24 cellular contexts compared by ENCODE assay signal in genomic region chr20:51398083-51398482, GRCh38.
DNase-seq lines count a peak whose midpoint lies in the region; ATAC-seq and TF ChIP-seq lines count a peak whose summit lies in the region.
"Had no signal": no experiment of that assay in that cellular context is flagged by ENCODE, and none has a peak within 500 bp of the region (broad histone marks: within the 10 kb centered on the region; RNA-seq: fewer than 3 reads in every experiment).

No MANE protein-coding gene starts in this region.

- CTCF ChIA-PET in CD4-positive, alpha-beta memory T cell (lab: Charles Lee; ENCODE audit: partially characterized antibody), result interaction anchor here (0.5 to 5.0 kb wide), 4 partner anchors 9 to 251 kb away, joined by 3 to 38 read pairs (median 13); no protein-coding TSS in a partner anchor

- POLR2A ChIA-PET in CD4-positive, alpha-beta memory T cell (lab: Charles Lee; ENCODE audit: partially characterized antibody), result interaction anchor here (1.1 to 6.6 kb wide), 4 partner anchors 16 to 143 kb away, joined by 3 to 148 read pairs (median 29); partner anchors contain the start of gene NFATC2

- no peaks in the 10 kb centered on the region for H3K27me3 Mint-ChIP-seq in CD4-positive, alpha-beta memory T cell
- H3K27me3 Mint-ChIP-seq in natural killer cell (ENCODE audit: low read depth in 2 of 2), result no peaks in the 10 kb centered on the region
- H3K27me3 Mint-ChIP-seq in stimulated activated memory B cell treated with anti-CD40 and anti-IgM and Interleukin-4, amounts not matched to agents 10 μg/mL and 1 μg/mL and 100 μg/mL, for 72 hours, result no peaks in the 10 kb centered on the region
- H3K27me3 Mint-ChIP-seq: CD4-positive, CD25-positive, alpha-beta regulatory T cell had no signal

- H4K20me1 ChIP-seq in Karpas-422 (ENCODE audit: insufficient read depth, low read depth, low read length), result 0 out of 2 replicates have a peak, but pooled peaks cover under 1% of the 10 kb centered on the region

- H3K9me3 Mint-ChIP-seq in CD4-positive, alpha-beta memory T cell, result peaks cover 0 to 4% (median 0%) of the 10 kb centered on the region in 8 donors
- no peaks in the 10 kb centered on the region for H3K9me3 Mint-ChIP-seq in natural killer cell
- no peaks in the 10 kb centered on the region for H3K9me3 Mint-ChIP-seq in stimulated activated memory B cell treated with anti-CD40 and anti-IgM and Interleukin-4, amounts not matched to agents 10 μg/mL and 1 μg/mL and 100 μg/mL, for 72 hours
- H3K9me3 Mint-ChIP-seq: CD4-positive, CD25-positive, alpha-beta regulatory T cell; H9 had no signal

- WGBS in psoas muscle, 3 donors, result 89 to 93% (median 90%) methylated on average over 10 of the region's 10 CpGs

- H3K27ac Mint-ChIP-seq in CD4-positive, alpha-beta memory T cell, result peak overlapping the region in 4 of 7 donors; percentile 23 to 99 (median 54)
- peak overlapping the region; percentile 95 to 100 for H3K27ac Mint-ChIP-seq in natural killer cell
- H3K27ac Mint-ChIP-seq in stimulated activated memory B cell treated with anti-CD40 and anti-IgM and Interleukin-4, amounts not matched to agents 10 μg/mL and 1 μg/mL and 100 μg/mL, for 72 hours, result peak overlapping the region; percentile 95

- H3K4me2 ChIP-seq in Karpas-422 (ENCODE audit: low read depth, low read length, poor library complexity, severe bottlenecking), result no peak overlapping the region

- no peaks in the 10 kb centered on the region for H3K9me2 ChIP-seq in Karpas-422 (replicated peaks; ENCODE audit: insufficient read depth, low read length)

- peaks cover 69% of the 10 kb centered on the region for H3K4me1 ChIP-seq in CD4-positive, alpha-beta memory T cell (ENCODE audit: insufficient read depth, low read length)
- H3K4me1 ChIP-seq in Karpas-422 (ENCODE audit: low read length) (peaks cover 30% of the 10 kb centered on the region), psoas muscle (peaks cover 25% of the 10 kb centered on the region)

- no peak overlapping the region for H3K9ac ChIP-seq in Karpas-422 (ENCODE audit: low read length)

- no peak overlapping the region for H3K4me3 ChIP-seq in CD4-positive, alpha-beta memory T cell (ENCODE audit: low read length in 2 of 2)
- no peak overlapping the region for H3K4me3 ChIP-seq in Karpas-422 (ENCODE audit: low read length)
- H3K4me3 ChIP-seq in psoas muscle, result no peak overlapping the region
- H3K4me3 ChIP-seq: MG63 had no signal

- peaks cover 32 to 47% of the 10 kb centered on the region in 2 donors for H3K36me3 Mint-ChIP-seq in CD4-positive, alpha-beta memory T cell
- peaks cover 8% of the 10 kb centered on the region for H3K36me3 Mint-ChIP-seq in natural killer cell
- peaks cover 54% of the 10 kb centered on the region for H3K36me3 Mint-ChIP-seq in stimulated activated memory B cell treated with anti-CD40 and anti-IgM and Interleukin-4, amounts not matched to agents 10 μg/mL and 1 μg/mL and 100 μg/mL, for 72 hours

- H3K27me3 ChIP-seq in CD4-positive, alpha-beta memory T cell (ENCODE audit: insufficient read depth, low read length), result no peaks in the 10 kb centered on the region
- H3K27me3 ChIP-seq in Karpas-422 (ENCODE audit: low read length) (no peaks in the 10 kb centered on the region), psoas muscle (ENCODE audit: insufficient read depth in 3 of 3, low read length in 2 of 3) (no peaks in the 10 kb centered on the region)
- H3K27me3 ChIP-seq: MG63 had no signal

- intact Hi-C loops in CD4-positive, alpha-beta memory T cell (cut with micrococcal nuclease), result no loop called here
- intact Hi-C loops in natural killer cell (cut with micrococcal nuclease), result loop anchor here (1.0 kb wide), 1 partner anchor 12 kb away; no protein-coding TSS in a partner anchor
- intact Hi-C loops in psoas muscle (cut with DNase I), result no loop called here

- peaks cover 13% of the 10 kb centered on the region for H3K36me3 ChIP-seq in CD4-positive, alpha-beta memory T cell (ENCODE audit: insufficient read depth, low read length)
- H3K36me3 ChIP-seq in Karpas-422 (ENCODE audit: insufficient read depth, low read length) (peaks cover 73% of the 10 kb centered on the region), psoas muscle (ENCODE audit: insufficient read depth in 1 of 2, low read depth in 1 of 2) (no peaks in the 10 kb centered on the region)
- H3K36me3 ChIP-seq: MG63 had no signal

- peak overlapping the region in 1 of 8 donors; percentile 21 for H3K4me3 Mint-ChIP-seq in CD4-positive, alpha-beta memory T cell
- H3K4me3 Mint-ChIP-seq in natural killer cell, result no peak overlapping the region
- H3K4me3 Mint-ChIP-seq in stimulated activated memory B cell treated with anti-CD40 and anti-IgM and Interleukin-4, amounts not matched to agents 10 μg/mL and 1 μg/mL and 100 μg/mL, for 72 hours, result no peak overlapping the region
- H3K4me3 Mint-ChIP-seq: H9 had no signal

- no peaks in the 10 kb centered on the region for H3K9me3 ChIP-seq in CD4-positive, alpha-beta memory T cell (ENCODE audit: control insufficient read depth in 1 of 2, low read length in 2 of 2)
- H3K9me3 ChIP-seq in Karpas-422 (ENCODE audit: low read length) (no peaks in the 10 kb centered on the region), psoas muscle (no peaks in the 10 kb centered on the region)
- H3K9me3 ChIP-seq: MG63 had no signal

- H3K27ac ChIP-seq in CD4-positive, alpha-beta memory T cell (ENCODE audit: low read depth, low read length), result peak overlapping the region; percentile 96
- H3K27ac ChIP-seq in Karpas-422 (ENCODE audit: low read length) (peak overlapping the region; percentile 20; the same call in 1 of the 2 replicates), psoas muscle (no peak overlapping the region)

- ATAC-seq in natural killer cell (no peak), GM18520 (IDR thresholded peaks at IDR 0.05; ENCODE audit: unreplicated experiment) (no peak), psoas muscle (no peak)
- ATAC-seq in stimulated activated memory B cell treated with anti-CD40 and anti-IgM and Interleukin-4, amounts not matched to agents 10 μg/mL and 1 μg/mL and 100 μg/mL, for 72 hours, result no peak
- ATAC-seq: PC-3, SK-N-SH treated with all-trans-retinoic acid at 6 μM for 48 hours had no signal

- peaks cover 45 to 72% (median 55%) of the 10 kb centered on the region in 4 donors for H3K4me1 Mint-ChIP-seq in CD4-positive, alpha-beta memory T cell
- peaks cover 71 to 76% of the 10 kb centered on the region in 2 donors for H3K4me1 Mint-ChIP-seq in natural killer cell
- peaks cover 59% of the 10 kb centered on the region for H3K4me1 Mint-ChIP-seq in stimulated activated memory B cell treated with anti-CD40 and anti-IgM and Interleukin-4, amounts not matched to agents 10 μg/mL and 1 μg/mL and 100 μg/mL, for 72 hours

- no peak for DNase-seq in CD4-positive, alpha-beta memory T cell
- DNase-seq in Karpas-422 (no peak), natural killer cell (no peak), psoas muscle (no peak)
- DNase-seq in stimulated activated CD4-positive, alpha-beta T cell treated with anti-CD3 and anti-CD28 coated beads, Interleukin-4, amount 100 ng/mL, for 24 hours, result no peak
- DNase-seq: ACHN; Calu3; CD4-positive, CD25-positive, alpha-beta regulatory T cell; EL; H9; IMR-90; Kasumi-1; MG63; NCI-H1048; NCI-H1436; NCI-H2029; NCI-H345; NCI-H524 treated with DMSO at 0.1 percent for 48 hours; PC-3; RPMI8226; SIG-M5 had no signal

- TF ChIP-seq CTCF in natural killer cell (IDR thresholded peaks at IDR 0.05) (no peak), psoas muscle (IDR thresholded peaks at IDR 0.05) (no peak)

- H2AFZ ChIP-seq in Karpas-422 (ENCODE audit: low read length), result no peak overlapping the region

- peaks cover 31% of the 10 kb centered on the region for H3K79me2 ChIP-seq in Karpas-422 (ENCODE audit: low read length)
